15 cellular contexts compared by ENCODE assay signal in genomic region chr6:118656822-118657451, GRCh38. TPM values are rescaled to one million over a fixed set of nuclear protein-coding genes. Genes with fewer than 3 reads are reported as not detected.
DNase-seq lines count a peak whose midpoint lies in the region; ATAC-seq and TF ChIP-seq lines count a peak whose summit lies in the region.
"Had no signal": no experiment of that assay in that cellular context is flagged by ENCODE, and none has a peak within 500 bp of the region (broad histone marks: within the 10 kb centered on the region; RNA-seq: fewer than 3 reads in every experiment).

No MANE protein-coding gene starts in this region.

- no peaks in the 10 kb centered on the region for H3K27me3 ChIP-seq in BLaER1 treated with 17β-estradiol and CSF1 and Interleukin-3, amounts not matched to agents 10 nM and 100 nM
- H3K27me3 ChIP-seq in DOHH2 (ENCODE audit: control insufficient read depth, low read length) (no peaks in the 10 kb centered on the region), mesendoderm (ENCODE audit: insufficient read depth, low read length, poor library complexity) (no peaks in the 10 kb centered on the region)
- H3K27me3 ChIP-seq: MG63, thyroid gland had no signal

- H3K4me3 ChIP-seq in BLaER1 treated with 17β-estradiol and CSF1 and Interleukin-3, amounts not matched to agents 10 nM and 100 nM = no peak overlapping the region
- H3K4me3 ChIP-seq in DOHH2 (ENCODE audit: low read length) = no peak overlapping the region
- H3K4me3 ChIP-seq in mesendoderm (ENCODE audit: low read length) = no peak overlapping the region
- H3K4me3 ChIP-seq: MG63, thyroid gland had no signal

- peaks cover 12% of the 10 kb centered on the region for H3K36me3 Mint-ChIP-seq in activated B cell treated with CpG ODN at 0.5 μM for 24 hours (ENCODE audit: low read depth)

- DNase-seq in activated B cell treated with CpG ODN at 0.5 μM for 24 hours = no peak
- no peak for DNase-seq in mesendoderm
- DNase-seq in Right ventricle myocardium superior = no peak
- DNase-seq in NCI-H1092 (lab: John Stamatoyannopoulos, UW) = no peak
- DNase-seq: activated CD8-positive, alpha-beta memory T cell treated with anti-CD3 and anti-CD28 coated beads, Interleukin-2, amount 50 U/mL, for 48 hours; aorta; MG63; NCI-H2081 treated with DMSO at 0.1 percent for 48 hours; posterior cingulate gyrus; thyroid gland had no signal

- H3K36me3 ChIP-seq in BLaER1 treated with 17β-estradiol and CSF1 and Interleukin-3, amounts not matched to agents 10 nM and 100 nM = no peaks in the 10 kb centered on the region
- no peaks in the 10 kb centered on the region for H3K36me3 ChIP-seq in DOHH2 (ENCODE audit: control insufficient read depth, low read length)
- no peaks in the 10 kb centered on the region for H3K36me3 ChIP-seq in mesendoderm (ENCODE audit: control insufficient read depth, insufficient read depth, low read length)
- H3K36me3 ChIP-seq: MG63, thyroid gland had no signal

- WGBS in mesendoderm (ENCODE audit: extremely low coverage, insufficient coverage, low lambda C conversion rate) = no CpG with 5 or more reads among the region's 4 CpGs

- H3K23ac ChIP-seq in mesendoderm (ENCODE audit: low read length) = peak overlapping the region; percentile 48

- CTCF ChIA-PET in activated B cell treated with CpG ODN at 0.5 μM for 24 hours (lab: Charles Lee) = no interaction called here

- H3K56ac ChIP-seq in mesendoderm (ENCODE audit: low read length) = no peak overlapping the region

- no peak overlapping the region for H3K4me3 Mint-ChIP-seq in activated B cell treated with CpG ODN at 0.5 μM for 24 hours

- H3K9me3 ChIP-seq in BLaER1 treated with 17β-estradiol and CSF1 and Interleukin-3, amounts not matched to agents 10 nM and 100 nM (replicated peaks in 1 of 11) = no peaks in the 10 kb centered on the region
- H3K9me3 ChIP-seq in DOHH2 (ENCODE audit: control insufficient read depth, insufficient read depth, low read length) = no peaks in the 10 kb centered on the region
- H3K9me3 ChIP-seq: MG63, thyroid gland had no signal

- H3K9me2 ChIP-seq in DOHH2 (replicated peaks; ENCODE audit: control insufficient read depth, low read length) = no peaks in the 10 kb centered on the region

- H3K79me2 ChIP-seq in DOHH2 (ENCODE audit: control insufficient read depth, low read length) (no peaks in the 10 kb centered on the region), mesendoderm (ENCODE audit: control insufficient read depth, insufficient read depth, low read length) (no peaks in the 10 kb centered on the region)

- H3K18ac ChIP-seq in mesendoderm (ENCODE audit: low read length) = no peak overlapping the region

- H3K27ac Mint-ChIP-seq in activated B cell treated with CpG ODN at 0.5 μM for 24 hours = peak overlapping the region; percentile 4

- H4K20me1 ChIP-seq in BLaER1 treated with 17β-estradiol and CSF1 and Interleukin-3, amounts not matched to agents 10 nM and 100 nM = no peaks in the 10 kb centered on the region
- H4K20me1 ChIP-seq in DOHH2 (ENCODE audit: control insufficient read depth, insufficient read depth, low read depth, low read length) = no peaks in the 10 kb centered on the region

- no peak overlapping the region for H2BK120ac ChIP-seq in mesendoderm (ENCODE audit: low read depth, low read length)

- intact Hi-C loops in activated B cell treated with CpG ODN at 0.5 μM for 24 hours (cut with micrococcal nuclease) (no loop called here), Right ventricle myocardium superior (cut with DNase I) (no loop called here)

- H3K79me1 ChIP-seq in mesendoderm (ENCODE audit: low read length) = no peaks in the 10 kb centered on the region

- H2BK5ac ChIP-seq in mesendoderm (ENCODE audit: low read length) = no peak overlapping the region

- ATAC-seq in activated B cell treated with CpG ODN at 0.5 μM for 24 hours (ENCODE audit: low read depth) = no peak
- no peak for ATAC-seq in GM21526 (IDR thresholded peaks at IDR 0.05; ENCODE audit: low FRiP score, unreplicated experiment)
- no peak for ATAC-seq in Right ventricle myocardium superior (ENCODE audit: poor library complexity)
- no peak for ATAC-seq in HG03045 (IDR thresholded peaks at IDR 0.05; ENCODE audit: unreplicated experiment)
- ATAC-seq: Right ventricle myocardium inferior had no signal

- no peak overlapping the region for H4K8ac ChIP-seq in mesendoderm (ENCODE audit: low read depth, low read length)

- peak overlapping the region in 7 of 11 experiments; percentile 2 to 45 (median 40); a peak in 11 of 22 replicates for H3K4me2 ChIP-seq in BLaER1 treated with 17β-estradiol and CSF1 and Interleukin-3, amounts not matched to agents 10 nM and 100 nM
- H3K4me2 ChIP-seq in DOHH2 (ENCODE audit: low read length) (peak overlapping the region; percentile 34), mesendoderm (ENCODE audit: low read length) (no peak overlapping the region)

- H3F3A ChIP-seq in DOHH2 (ENCODE audit: control insufficient read depth, insufficient read depth) = peaks cover 5% of the 10 kb centered on the region; the same call in 1 of the 2 replicates

- H3K4me1 ChIP-seq in BLaER1 treated with 17β-estradiol and CSF1 and Interleukin-3, amounts not matched to agents 10 nM and 100 nM = peaks cover 3 to 13% (median 4%) of the 10 kb centered on the region in 10 experiments; a peak in 13 of 20 replicates
- peaks cover 36% of the 10 kb centered on the region for H3K4me1 ChIP-seq in DOHH2 (ENCODE audit: control insufficient read depth, low read length)
- H3K4me1 ChIP-seq in mesendoderm (ENCODE audit: control insufficient read depth, low read depth, low read length) = no peaks in the 10 kb centered on the region

- peaks cover 14% of the 10 kb centered on the region for H3K4me1 Mint-ChIP-seq in activated B cell treated with CpG ODN at 0.5 μM for 24 hours

- TF ChIP-seq CTCF in DOHH2 (IDR thresholded peaks at IDR 0.05; ENCODE audit: low read depth, low read length, poor library complexity, severe bottlenecking) (no peak), activated B cell treated with CpG ODN at 0.5 μM for 24 hours (IDR thresholded peaks at IDR 0.05) (no peak)

- no peak overlapping the region for H2AK5ac ChIP-seq in mesendoderm (ENCODE audit: low read length)

- no peak overlapping the region for H3K27ac ChIP-seq in BLaER1 treated with 17β-estradiol and CSF1 and Interleukin-3, amounts not matched to agents 10 nM and 100 nM
- no peak overlapping the region for H3K27ac ChIP-seq in DOHH2 (ENCODE audit: low read depth, low read length)
- no peak overlapping the region for H3K27ac ChIP-seq in mesendoderm (ENCODE audit: low read depth, low read length)
- H3K27ac ChIP-seq: thyroid gland had no signal

- no peak overlapping the region for H3K9ac ChIP-seq in BLaER1 treated with 17β-estradiol and CSF1 and Interleukin-3, amounts not matched to agents 10 nM and 100 nM
- H3K9ac ChIP-seq in mesendoderm (ENCODE audit: low read length) = no peak overlapping the region

- POLR2A ChIA-PET in activated B cell treated with CpG ODN at 0.5 μM for 24 hours (lab: Charles Lee) = no interaction called here

- no peaks in the 10 kb centered on the region for H3K27me3 Mint-ChIP-seq in activated B cell treated with CpG ODN at 0.5 μM for 24 hours

- no peaks in the 10 kb centered on the region for H3K9me3 Mint-ChIP-seq in activated B cell treated with CpG ODN at 0.5 μM for 24 hours

- no peak overlapping the region for H3K4ac ChIP-seq in mesendoderm (ENCODE audit: low read depth, low read length)

- no peak overlapping the region for H4K5ac ChIP-seq in mesendoderm (ENCODE audit: low read length)

- H2BK15ac ChIP-seq in mesendoderm (replicated peaks; ENCODE audit: low read depth) = no peak overlapping the region

RNA-seq across cellular contexts. Expression of gene CEP85L, which starts 5.5 kb away (rescaled TPM):
- total RNA-seq in activated B cell treated with CpG ODN at 0.5 μM for 24 hours = 14.6 and 21.8 TPM in 2 replicates
- 3.1 TPM for polyA plus RNA-seq in mesendoderm (2013, experiment 1 of 2)
- 3.5 TPM for polyA plus RNA-seq in mesendoderm (2013, experiment 2 of 2)
- 17.6 TPM for total RNA-seq in Right ventricle myocardium superior
